ENCODE assay signal across 8 cellular contexts in genomic region chr22:31123292-31123602, GRCh38. TPM values are rescaled to one million over a fixed set of nuclear protein-coding genes. Genes with fewer than 3 reads are reported as not detected.
A peak's percentile ranks its signal among the peaks of the same experiment; 100 is the strongest.
DNase-seq lines count a peak whose midpoint lies in the region; ATAC-seq and TF ChIP-seq lines count a peak whose summit lies in the region.

No MANE protein-coding gene starts in this region.

- no peak overlapping the region for H2AK5ac ChIP-seq in trophoblast cell (ENCODE audit: low read length)

- H4K20me1 ChIP-seq in hepatocyte (ENCODE audit: insufficient read depth, poor library complexity, severe bottlenecking), result no peaks in the 10 kb centered on the region

- no peaks in the 10 kb centered on the region for H3K4me1 Mint-ChIP-seq in CD8-positive, alpha-beta memory T cell

- 77% methylated on average over 4 of the region's 4 CpGs for WGBS in hepatocyte (ENCODE audit: low lambda C conversion rate, missing lambda C conversion rate)
- WGBS in trophoblast cell (ENCODE audit: extremely low coverage, insufficient coverage, insufficient read length), result no CpG with 5 or more reads among the region's 4 CpGs

- peak overlapping the region; percentile 43 for H3K27ac ChIP-seq in CD8-positive, alpha-beta memory T cell (ENCODE audit: low read depth, low read length)
- H3K27ac ChIP-seq in WERI-Rb-1 (peak overlapping the region; percentile 76), hepatocyte (peak overlapping the region; percentile 82), trophoblast cell (ENCODE audit: low read depth, low read length) (no peak overlapping the region)

- peak overlapping the region; percentile 67 for H4K8ac ChIP-seq in trophoblast cell (ENCODE audit: low read depth, low read length)

- H3K36me3 ChIP-seq in CD8-positive, alpha-beta memory T cell (ENCODE audit: insufficient read depth, low read length), result no peaks in the 10 kb centered on the region
- H3K36me3 ChIP-seq in WERI-Rb-1 (no peaks in the 10 kb centered on the region; the same call in 1 of the 2 replicates), hepatocyte (replicated peaks; ENCODE audit: insufficient read depth, low read depth) (no peaks in the 10 kb centered on the region), trophoblast cell (ENCODE audit: control insufficient read depth in 1 of 2, insufficient read depth in 2 of 2, low read length in 2 of 2) (no peaks in the 10 kb centered on the region)

- peaks cover 4 to 10% of the 10 kb centered on the region in 2 donors for H3K27me3 Mint-ChIP-seq in CD8-positive, alpha-beta memory T cell

- H3K23ac ChIP-seq in trophoblast cell (ENCODE audit: low read length), result no peak overlapping the region

- H3K9me2 ChIP-seq in hepatocyte (replicated peaks; ENCODE audit: insufficient read depth), result no peaks in the 10 kb centered on the region

- no peak overlapping the region for H3K18ac ChIP-seq in trophoblast cell (ENCODE audit: low read length)

- no peaks in the 10 kb centered on the region for H3K4me1 ChIP-seq in CD8-positive, alpha-beta memory T cell (ENCODE audit: insufficient read depth, low read length)
- H3K4me1 ChIP-seq in hepatocyte (ENCODE audit: insufficient read depth) (peaks cover 17% of the 10 kb centered on the region), trophoblast cell (ENCODE audit: control insufficient read depth in 1 of 2, insufficient read depth in 2 of 2, low read length in 2 of 2) (peaks cover 0 to 5% of the 10 kb centered on the region in 2 experiments)

- H3K27ac Mint-ChIP-seq in CD8-positive, alpha-beta memory T cell, result no peak overlapping the region

- H3K9me3 Mint-ChIP-seq in CD8-positive, alpha-beta memory T cell, result no peaks in the 10 kb centered on the region

- no peak overlapping the region for H4K12ac ChIP-seq in trophoblast cell (ENCODE audit: low read depth, low read length)

- no peaks in the 10 kb centered on the region for H3K9me3 ChIP-seq in CD8-positive, alpha-beta memory T cell (ENCODE audit: low read length)
- H3K9me3 ChIP-seq in WERI-Rb-1 (ENCODE audit: severe bottlenecking) (no peaks in the 10 kb centered on the region), hepatocyte (ENCODE audit: low read depth) (no peaks in the 10 kb centered on the region), trophoblast cell (ENCODE audit: insufficient read depth, low read depth, low read length) (no peaks in the 10 kb centered on the region)

- POLR2A ChIA-PET in CD8-positive, alpha-beta memory T cell (lab: Charles Lee), result no interaction called here

- peak overlapping the region; percentile 36 for H4K91ac ChIP-seq in trophoblast cell (ENCODE audit: low read depth, low read length)

- CTCF ChIA-PET in CD8-positive, alpha-beta memory T cell (lab: Charles Lee), result no interaction called here

- peak overlapping the region; percentile 91 for H3K4me2 ChIP-seq in hepatocyte
- peak overlapping the region; percentile 59 for H3K4me2 ChIP-seq in trophoblast cell (ENCODE audit: low read length)

- no peak overlapping the region for H3K4me3 ChIP-seq in CD8-positive, alpha-beta memory T cell (ENCODE audit: low read length)
- H3K4me3 ChIP-seq in WERI-Rb-1 (ENCODE audit: low read depth, low read length), result peak overlapping the region; percentile 43
- H3K4me3 ChIP-seq in hepatocyte, result peak overlapping the region; percentile 22
- no peak overlapping the region for H3K4me3 ChIP-seq in trophoblast cell (ENCODE audit: low read depth, low read length)

- no peaks in the 10 kb centered on the region for H3K79me2 ChIP-seq in hepatocyte
- H3K79me2 ChIP-seq in trophoblast cell (ENCODE audit: control insufficient read depth, insufficient read depth, low read length, poor library complexity), result no peaks in the 10 kb centered on the region

- H3K14ac ChIP-seq in trophoblast cell (ENCODE audit: low read length), result peak overlapping the region; percentile 15

- H3K9ac ChIP-seq in trophoblast cell (ENCODE audit: low read length), result no peak overlapping the region

- H2AFZ ChIP-seq in hepatocyte (peak overlapping the region; percentile 45), trophoblast cell (ENCODE audit: insufficient read depth, low read length, poor library complexity) (peak overlapping the region; percentile 21)

- ATAC-seq in GM18520 (IDR thresholded peaks at IDR 0.05; ENCODE audit: unreplicated experiment) (no peak), GM21360 (IDR thresholded peaks at IDR 0.05; ENCODE audit: unreplicated experiment) (no peak), GM21737 (IDR thresholded peaks at IDR 0.05; ENCODE audit: unreplicated experiment) (no peak)

- H2BK12ac ChIP-seq in trophoblast cell (ENCODE audit: low read length), result no peak overlapping the region

- no peaks in the 10 kb centered on the region for H3K36me3 Mint-ChIP-seq in CD8-positive, alpha-beta memory T cell

- no peak overlapping the region for H2BK5ac ChIP-seq in trophoblast cell (ENCODE audit: low read depth, low read length, poor library complexity)

- TF ChIP-seq CTCF in WERI-Rb-1 (IDR thresholded peaks at IDR 0.05; ENCODE audit: low read depth, low read length), result no peak
- TF ChIP-seq CTCF in hepatocyte (IDR thresholded peaks at IDR 0.05; ENCODE audit: poor library complexity), result no peak

- H3K27me3 ChIP-seq in CD8-positive, alpha-beta memory T cell (ENCODE audit: insufficient read depth, low read length, poor library complexity, severe bottlenecking), result no peaks in the 10 kb centered on the region
- no peaks in the 10 kb centered on the region for H3K27me3 ChIP-seq in WERI-Rb-1 (ENCODE audit: insufficient read depth, low read depth, severe bottlenecking)
- no peaks in the 10 kb centered on the region for H3K27me3 ChIP-seq in hepatocyte
- no peaks in the 10 kb centered on the region for H3K27me3 ChIP-seq in trophoblast cell (ENCODE audit: insufficient read depth, low read length)

- no peak overlapping the region for H2BK120ac ChIP-seq in trophoblast cell (ENCODE audit: insufficient read depth, low read length, poor library complexity)

- no peak overlapping the region for H3K4ac ChIP-seq in trophoblast cell (ENCODE audit: low read depth, low read length)

- no peak for DNase-seq in CD8-positive, alpha-beta memory T cell
- DNase-seq in WERI-Rb-1, result no peak
- no peak for DNase-seq in hepatocyte (ENCODE audit: low spot score)
- no peak for DNase-seq in trophoblast cell
- DNase-seq in LoVo (ENCODE audit: low spot score), result no peak

- no peak overlapping the region for H3K4me3 Mint-ChIP-seq in CD8-positive, alpha-beta memory T cell

- peaks cover 3% of the 10 kb centered on the region for H3K79me1 ChIP-seq in trophoblast cell (ENCODE audit: low read length)

RNA-seq across cellular contexts. Expression of gene INPP5J, which starts 0.5 kb away (rescaled TPM):
- under 1 TPM in 1 of 2 experiments, not detected in 1; 0.22 TPM for total RNA-seq in CD8-positive, alpha-beta memory T cell
- polyA plus RNA-seq in CD8-positive, alpha-beta memory T cell, result not detected
- total RNA-seq in hepatocyte, result 3.4 and 3.5 TPM in 2 replicates
- 5.6 and 6.1 TPM in 2 replicates for polyA plus RNA-seq in hepatocyte
- polyA plus RNA-seq in trophoblast cell (2013), result 2.3 and 2.4 TPM in 2 replicates

RNA-seq across cellular contexts. Expression of gene SELENOM, which starts 15.9 kb away (rescaled TPM):
- total RNA-seq in CD8-positive, alpha-beta memory T cell, result 10 to 100 TPM; 14.6 to 15.4 TPM
- 138 TPM for polyA plus RNA-seq in CD8-positive, alpha-beta memory T cell
- 130 and 156 TPM in 2 replicates for total RNA-seq in hepatocyte
- polyA plus RNA-seq in hepatocyte, result 240 and 307 TPM in 2 replicates
- 70.7 and 77.0 TPM in 2 replicates for polyA plus RNA-seq in trophoblast cell (2013)

RNA-seq across cellular contexts. Expression of gene PLA2G3, which starts 17.1 kb away (rescaled TPM):
- not detected for total RNA-seq in CD8-positive, alpha-beta memory T cell
- polyA plus RNA-seq in CD8-positive, alpha-beta memory T cell, result not detected
- total RNA-seq in hepatocyte, result 0.04 and 0.10 TPM in 2 replicates
- polyA plus RNA-seq in hepatocyte, result 0.33 and 0.52 TPM in 2 replicates
- polyA plus RNA-seq in trophoblast cell (2013), result 0.22 and 0.25 TPM in 2 replicates

RNA-seq across cellular contexts. Expression of gene RNF185, which starts 36.7 kb away (rescaled TPM):
- 10 to 100 TPM; 28.1 to 30.5 TPM for total RNA-seq in CD8-positive, alpha-beta memory T cell
- 23.7 TPM for polyA plus RNA-seq in CD8-positive, alpha-beta memory T cell
- 48.0 and 49.3 TPM in 2 replicates for total RNA-seq in hepatocyte
- 43.2 and 46.5 TPM in 2 replicates for polyA plus RNA-seq in hepatocyte
- polyA plus RNA-seq in trophoblast cell (2013), result 31.7 and 33.1 TPM in 2 replicates

RNA-seq across cellular contexts. Expression of gene SMTN, which starts 42.1 kb away (rescaled TPM):
- total RNA-seq in CD8-positive, alpha-beta memory T cell, result 10 to 100 TPM; 13.2 to 14.7 TPM
- 0.98 TPM for polyA plus RNA-seq in CD8-positive, alpha-beta memory T cell
- total RNA-seq in hepatocyte, result 43.0 and 64.7 TPM in 2 replicates
- 88.7 and 112 TPM in 2 replicates for polyA plus RNA-seq in hepatocyte
- 76.6 and 79.2 TPM in 2 replicates for polyA plus RNA-seq in trophoblast cell (2013)

Comparison
In these comparisons a context has a peak if more than half of its experiments do, and no peak if none do; other contexts are left out.
1. H3K4me3 ChIP-seq: peak in WERI-Rb-1 (single experiment) and hepatocyte (single experiment); none in CD8-positive, alpha-beta memory T cell (single experiment) and trophoblast cell (single experiment).